Comparison of ENCODE assay signal across 11 cellular contexts in the genomic region with DNA sequence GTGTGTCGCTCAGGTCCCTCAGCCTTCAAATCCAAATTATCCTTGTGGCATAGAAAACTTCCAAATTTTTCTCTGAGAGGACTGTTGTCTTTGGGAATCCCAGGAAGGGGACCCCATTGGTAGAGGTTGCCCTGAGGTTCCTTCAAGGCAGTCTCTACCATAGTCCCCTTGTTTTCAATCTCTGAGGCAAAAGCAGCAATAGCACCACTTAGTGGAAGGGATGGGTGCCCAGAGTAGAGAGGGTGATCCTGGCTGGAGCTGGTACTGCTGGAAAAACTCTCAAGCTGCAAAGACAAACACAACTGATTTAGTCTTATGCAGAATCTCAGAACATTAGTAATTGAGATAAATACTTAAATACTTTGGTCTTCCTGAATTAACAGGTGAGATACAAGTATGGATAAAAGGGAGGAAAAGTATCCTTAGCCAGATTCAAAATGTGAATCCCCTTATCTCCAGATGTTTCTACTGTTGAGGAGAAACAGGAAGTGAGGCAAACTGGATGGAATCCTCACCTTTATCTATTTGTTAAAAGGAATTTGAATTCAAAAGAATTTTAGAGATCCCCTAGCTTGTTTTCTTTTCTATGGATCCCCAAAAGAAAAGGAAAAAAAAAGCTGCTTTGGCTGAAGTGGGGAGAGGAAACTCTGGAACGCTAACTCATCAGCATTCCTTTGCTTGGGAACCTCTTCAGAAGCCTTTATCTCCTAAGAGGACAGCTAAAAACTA. TPM values are rescaled to one million over a fixed set of nuclear protein-coding genes. Genes with fewer than 3 reads are reported as not detected.
DNase-seq lines count a peak whose midpoint lies in the region; ATAC-seq and TF ChIP-seq lines count a peak whose summit lies in the region.
"Had no signal": no experiment of that assay in that cellular context is flagged by ENCODE, and none has a peak within 500 bp of the region (broad histone marks: within the 10 kb centered on the region; RNA-seq: fewer than 3 reads in every experiment).

No MANE protein-coding gene starts in this region.

- 97% methylated on average over 2 of the region's 2 CpGs for WGBS in mammary epithelial cell (ENCODE audit: low coverage, missing lambda C conversion rate)
- WGBS in mesenchymal stem cell: 100% methylated on average over 1 of the region's 2 CpGs

- H2BK120ac ChIP-seq in mesenchymal stem cell (ENCODE audit: low read depth, low read length): no peak overlapping the region

- peaks cover 11% of the 10 kb centered on the region for H3K79me1 ChIP-seq in mesenchymal stem cell (replicated peaks; ENCODE audit: low read length, poor library complexity, severe bottlenecking)

- H4K20me1 ChIP-seq in mammary epithelial cell (ENCODE audit: insufficient read depth, low read length) (no peaks in the 10 kb centered on the region), OCI-LY7 (ENCODE audit: insufficient read depth, low read length) (peaks cover 4% of the 10 kb centered on the region; the same call in 1 of the 2 replicates)

- peaks cover 66% of the 10 kb centered on the region for H3K36me3 Mint-ChIP-seq in MCF 10A (ENCODE audit: insufficient read depth, unreplicated experiment)
- peaks cover 80% of the 10 kb centered on the region for H3K36me3 Mint-ChIP-seq in activated T-cell treated with anti-CD3 and anti-CD28 coated beads, Interleukin-2, amount 50 U/mL, for 24 hours (ENCODE audit: low read depth)

- H3K9me2 ChIP-seq in OCI-LY7 (ENCODE audit: insufficient read depth, low read length): no peaks in the 10 kb centered on the region

- H2AFZ ChIP-seq in mammary epithelial cell (ENCODE audit: low read depth, low read length) (no peak overlapping the region), OCI-LY7 (ENCODE audit: low read length) (no peak overlapping the region), mesenchymal stem cell (ENCODE audit: low read depth, low read length) (no peak overlapping the region)

- no peak overlapping the region for H3K18ac ChIP-seq in mesenchymal stem cell (ENCODE audit: low read depth in 1 of 2, low read length in 2 of 2)

- BruUV-seq in mammary epithelial cell (replicated peaks; lab: Mats Ljungman, UMichigan): no TSS peak
- BruUV-seq in MCF 10A (replicated peaks; lab: Mats Ljungman, UMichigan): no TSS peak
- BruUV-seq in OCI-LY7 (replicated peaks; lab: Mats Ljungman, UMichigan): no TSS peak

- H3K79me2 ChIP-seq in mammary epithelial cell (ENCODE audit: insufficient read depth, low read length) (peaks cover 60% of the 10 kb centered on the region), OCI-LY7 (ENCODE audit: insufficient read depth, low read depth, low read length) (peaks cover 3% of the 10 kb centered on the region; the same call in 1 of the 2 replicates)

- H3K9me3 ChIP-seq in mammary epithelial cell (replicated peaks; ENCODE audit: insufficient read depth, low read length): no peaks in the 10 kb centered on the region
- no peaks in the 10 kb centered on the region for H3K9me3 ChIP-seq in OCI-LY7 (ENCODE audit: low read length)
- no peaks in the 10 kb centered on the region for H3K9me3 ChIP-seq in mesenchymal stem cell (ENCODE audit: control insufficient read depth, low read length)

- POLR2A ChIA-PET in MCF 10A (lab: Yijun Ruan, JAX): interaction anchor here (1.1 to 1.2 kb wide), 2 partner anchors 12 to 14 kb away, joined by 3 to 4 read pairs; a partner anchor contains a TSS
- POLR2A ChIA-PET in OCI-LY7 (lab: Charles Lee): interaction anchor here (0.6 to 1.5 kb wide), 2 partner anchors 12 to 34 kb away, joined by 3 to 4 read pairs; no protein-coding TSS in a partner anchor

- no peak overlapping the region for H3K4ac ChIP-seq in mesenchymal stem cell (ENCODE audit: low read depth in 1 of 2, low read length in 2 of 2)

- CTCF ChIA-PET in mammary epithelial cell (lab: Charles Lee; ENCODE audit: low non-redundant PET) (interaction anchor here (0.6 to 0.8 kb wide), 2 partner anchors 14 to 93 kb away, joined by 3 to 15 read pairs; no protein-coding TSS in a partner anchor), MCF 10A (lab: Yijun Ruan, JAX) (interaction anchor here (0.6 to 1.6 kb wide), 7 partner anchors 12 to 198 kb away, joined by 3 to 4 read pairs (median 3); no protein-coding TSS in a partner anchor), OCI-LY7 (lab: Charles Lee; ENCODE audit: unreplicated experiment) (no interaction called here)

- H4K8ac ChIP-seq in mesenchymal stem cell (ENCODE audit: low read length): no peak overlapping the region

- H3K4me1 ChIP-seq in mammary epithelial cell (ENCODE audit: insufficient read depth, low read length): peaks cover 15% of the 10 kb centered on the region
- no peaks in the 10 kb centered on the region for H3K4me1 ChIP-seq in OCI-LY7 (ENCODE audit: insufficient read depth, low read length, poor library complexity, severe bottlenecking)
- H3K4me1 ChIP-seq in foreskin keratinocyte: peaks cover 24% of the 10 kb centered on the region
- H3K4me1 ChIP-seq in mesenchymal stem cell (ENCODE audit: control insufficient read depth, insufficient read depth, low read depth, low read length): no peaks in the 10 kb centered on the region

- H3K9ac ChIP-seq in mammary epithelial cell (ENCODE audit: insufficient read depth, low read length) (no peak overlapping the region), mesenchymal stem cell (ENCODE audit: low read length) (no peak overlapping the region)

- no peaks in the 10 kb centered on the region for H3K4me1 Mint-ChIP-seq in MCF 10A (ENCODE audit: insufficient read depth, unreplicated experiment)
- peaks cover 11% of the 10 kb centered on the region for H3K4me1 Mint-ChIP-seq in activated T-cell treated with anti-CD3 and anti-CD28 coated beads, Interleukin-2, amount 50 U/mL, for 24 hours (ENCODE audit: low read depth)

- no peaks in the 10 kb centered on the region for H3K27me3 Mint-ChIP-seq in MCF 10A (ENCODE audit: insufficient read depth, unreplicated experiment)
- no peaks in the 10 kb centered on the region for H3K27me3 Mint-ChIP-seq in activated T-cell treated with anti-CD3 and anti-CD28 coated beads, Interleukin-2, amount 50 U/mL, for 24 hours
- H3K27me3 Mint-ChIP-seq: activated CD4-positive, alpha-beta memory T cell treated with anti-CD3 and anti-CD28 coated beads, Interleukin-2, amount 10 ng/mL, durations not matched to agents 7 days and 5 days had no signal

- no peak overlapping the region for H4K91ac ChIP-seq in mesenchymal stem cell (ENCODE audit: low read length)

- peak; percentile 32 to 49 for TF ChIP-seq CTCF in mammary epithelial cell (conservative IDR thresholded peaks at IDR 0.05 in 1 of 2, IDR thresholded peaks at IDR 0.05 in 1 of 2; ENCODE audit: extremely low read depth in 1 of 2, insufficient read depth in 1 of 2, low read depth in 1 of 2, low read length in 2 of 2)
- TF ChIP-seq CTCF in MCF 10A (IDR thresholded peaks at IDR 0.05; ENCODE audit: unreplicated experiment): no peak
- peak; percentile 70 for TF ChIP-seq CTCF in OCI-LY7 (conservative IDR thresholded peaks at IDR 0.05; ENCODE audit: low read length)
- peak; percentile 54 for TF ChIP-seq CTCF in foreskin keratinocyte (conservative IDR thresholded peaks at IDR 0.05)

- no peak for ATAC-seq in foreskin keratinocyte

- no peak overlapping the region for H2AK5ac ChIP-seq in mesenchymal stem cell (ENCODE audit: low read length, severe bottlenecking)

- H3K4me2 ChIP-seq in mammary epithelial cell (ENCODE audit: insufficient read depth, low read depth, low read length): no peak overlapping the region
- H3K4me2 ChIP-seq in OCI-LY7 (ENCODE audit: low read length): no peak overlapping the region
- H3K4me2 ChIP-seq in mesenchymal stem cell (ENCODE audit: low read length, poor library complexity, severe bottlenecking): no peak overlapping the region

- no peaks in the 10 kb centered on the region for H3K27me3 ChIP-seq in mammary epithelial cell (ENCODE audit: insufficient read depth, low read length)
- H3K27me3 ChIP-seq in foreskin keratinocyte: no peaks in the 10 kb centered on the region
- H3K27me3 ChIP-seq in mesenchymal stem cell (ENCODE audit: control insufficient read depth in 1 of 2, insufficient read depth in 1 of 2, low read length in 2 of 2): no peaks in the 10 kb centered on the region

- H3K14ac ChIP-seq in mesenchymal stem cell (ENCODE audit: low read length in 2 of 2): no peak overlapping the region

- no peak overlapping the region for H3K27ac Mint-ChIP-seq in MCF 10A (ENCODE audit: low read depth, unreplicated experiment)
- H3K27ac Mint-ChIP-seq in activated T-cell treated with anti-CD3 and anti-CD28 coated beads, Interleukin-2, amount 50 U/mL, for 24 hours: no peak overlapping the region
- H3K27ac Mint-ChIP-seq: activated CD4-positive, alpha-beta memory T cell treated with anti-CD3 and anti-CD28 coated beads, Interleukin-2, amount 10 ng/mL, durations not matched to agents 7 days and 5 days had no signal

- dilution Hi-C loops in mammary epithelial cell (cut with HindIII; ENCODE audit: low sequenced_read_pairs): no loop called here

- peaks cover 33% of the 10 kb centered on the region for H3K36me3 ChIP-seq in mammary epithelial cell (ENCODE audit: insufficient read depth, low read length)
- H3K36me3 ChIP-seq in OCI-LY7 (ENCODE audit: insufficient read depth, low read length): peaks cover 93% of the 10 kb centered on the region
- H3K36me3 ChIP-seq in mesenchymal stem cell (ENCODE audit: control insufficient read depth in 1 of 2, insufficient read depth in 2 of 2, low read depth in 1 of 2, low read length in 2 of 2): peaks cover 22 to 77% of the 10 kb centered on the region in 2 experiments

- no peak overlapping the region for H3K23ac ChIP-seq in mesenchymal stem cell (ENCODE audit: low read length in 2 of 2)

- H2BK15ac ChIP-seq in mesenchymal stem cell (ENCODE audit: low read depth, poor library complexity, severe bottlenecking): no peak overlapping the region

- H3K27ac ChIP-seq in mammary epithelial cell (ENCODE audit: insufficient read depth, low read depth, low read length) (no peak overlapping the region), OCI-LY7 (ENCODE audit: low read depth, low read length, poor library complexity, severe bottlenecking) (no peak overlapping the region), foreskin keratinocyte (peak overlapping the region; percentile 10), mesenchymal stem cell (ENCODE audit: low read length, poor library complexity, severe bottlenecking) (no peak overlapping the region)

- H3K4me3 Mint-ChIP-seq in MCF 10A (ENCODE audit: unreplicated experiment): no peak overlapping the region
- no peak overlapping the region for H3K4me3 Mint-ChIP-seq in activated T-cell treated with anti-CD3 and anti-CD28 coated beads, Interleukin-2, amount 50 U/mL, for 24 hours
- H3K4me3 Mint-ChIP-seq: activated CD4-positive, alpha-beta memory T cell treated with anti-CD3 and anti-CD28 coated beads, Interleukin-2, amount 10 ng/mL, durations not matched to agents 7 days and 5 days had no signal

- H3K4me3 ChIP-seq in mammary epithelial cell (replicated peaks in 1 of 3; ENCODE audit: insufficient read depth in 1 of 3, low read depth in 2 of 3, low read length in 3 of 3) (no peak overlapping the region), OCI-LY7 (ENCODE audit: low read depth, low read length, poor library complexity, severe bottlenecking) (no peak overlapping the region), mesenchymal stem cell (ENCODE audit: insufficient read depth in 1 of 2, low read depth in 1 of 2, low read length in 2 of 2) (no peak overlapping the region)

- intact Hi-C loops in mammary epithelial cell (cut with micrococcal nuclease) (no loop called here), MCF 10A (cut with micrococcal nuclease) (no loop called here), OCI-LY7 (cut with micrococcal nuclease; ENCODE audit: unreplicated experiment) (no loop called here)

- in situ Hi-C loops in mammary epithelial cell (cut with MboI; ENCODE audit: low sequenced_read_pairs in 2 of 2): loop anchor here in 1 of 2 donors (10.0 kb wide), 1 partner anchor 139 kb away; no protein-coding TSS in a partner anchor

- no peaks in the 10 kb centered on the region for H3K9me3 Mint-ChIP-seq in MCF 10A (ENCODE audit: unreplicated experiment)
- no peaks in the 10 kb centered on the region for H3K9me3 Mint-ChIP-seq in activated T-cell treated with anti-CD3 and anti-CD28 coated beads, Interleukin-2, amount 50 U/mL, for 24 hours
- H3K9me3 Mint-ChIP-seq: activated CD4-positive, alpha-beta memory T cell treated with anti-CD3 and anti-CD28 coated beads, Interleukin-2, amount 10 ng/mL, durations not matched to agents 7 days and 5 days had no signal

- no peak overlapping the region for H2BK12ac ChIP-seq in mesenchymal stem cell (ENCODE audit: low read length in 2 of 2)

- no peak overlapping the region for H2BK5ac ChIP-seq in mesenchymal stem cell (ENCODE audit: low read depth, low read length, poor library complexity, severe bottlenecking)

- no peak for DNase-seq in mammary epithelial cell
- DNase-seq in MCF 10A (ENCODE audit: unreplicated experiment): no peak
- peak; percentile 27 for DNase-seq in OCI-LY7 (ENCODE audit: low spot score)
- peak in 1 of 2 donors; percentile 19 for DNase-seq in foreskin keratinocyte
- DNase-seq in retina: no peak
- no peak for DNase-seq in activated T-cell treated with anti-CD3 and anti-CD28 coated beads, Interleukin-2, amount 50 U/mL, for 24 hours
- DNase-seq in mesenchymal stem cell: no peak
- no peak for DNase-seq in activated gamma-delta T cell treated with Interleukin-2 at 50 U/mL for 16 hours
- DNase-seq: activated CD4-positive, alpha-beta memory T cell treated with anti-CD3 and anti-CD28 coated beads, Interleukin-2, amount 10 ng/mL, durations not matched to agents 7 days and 5 days; GF-D8; stimulated activated CD4-positive, alpha-beta T cell treated with anti-CD3 and anti-CD28 coated beads, Interleukin-2, amount 100 ng/mL, for 48 hours had no signal

RNA-seq across cellular contexts. Expression of a gene that starts 13.4 kb away (rescaled TPM):
- total RNA-seq in mammary epithelial cell (10 to 100 TPM; 14.8 to 15.9 TPM), MCF 10A (2022) (11.3 and 12.9 TPM in 2 replicates), OCI-LY7 (2022) (24.4 and 24.9 TPM in 2 replicates), foreskin keratinocyte (18.8 and 19.2 TPM in 2 replicates)
- polyA plus RNA-seq in mammary epithelial cell (17.4 TPM), foreskin keratinocyte (4.9 and 5.7 TPM in 2 replicates)
- polyA minus RNA-seq in mammary epithelial cell: 49.8 TPM
- total RNA-seq in OCI-LY7 (2014; rRNA removed; shearing (Covaris generic)): 12.8 and 15.7 TPM in 2 replicates
- 9.3 TPM for polyA plus RNA-seq in mesenchymal stem cell (2013, experiment 1 of 2)
- polyA plus RNA-seq in mesenchymal stem cell (2013, experiment 2 of 2): 9.1 TPM

RNA-seq across cellular contexts. Expression of a gene that starts 47.4 kb away (rescaled TPM):
- total RNA-seq in mammary epithelial cell (under 1 TPM in 1 of 2 donors, not detected in 1; 0.50 TPM), MCF 10A (2022) (not detected in 2 replicates), OCI-LY7 (2022) (1.7 TPM in 1 of 2 replicates, not detected in the other), foreskin keratinocyte (0.25 TPM in 1 of 2 replicates, not detected in the other)
- polyA plus RNA-seq in mammary epithelial cell (0.39 TPM), foreskin keratinocyte (0.25 and 0.37 TPM in 2 replicates)
- not detected for polyA minus RNA-seq in mammary epithelial cell
- 2.7 and 2.9 TPM in 2 replicates for total RNA-seq in OCI-LY7 (2014; rRNA removed; shearing (Covaris generic))
- polyA plus RNA-seq in mesenchymal stem cell (2013, experiment 1 of 2): not detected
- not detected for polyA plus RNA-seq in mesenchymal stem cell (2013, experiment 2 of 2)

RNA-seq across cellular contexts. Expression of a gene that starts 58.0 kb away (rescaled TPM):
- not detected for total RNA-seq in mammary epithelial cell
- polyA plus RNA-seq in mammary epithelial cell: not detected
- polyA minus RNA-seq in mammary epithelial cell: not detected
- total RNA-seq in MCF 10A (2022): not detected in 2 replicates
- total RNA-seq in OCI-LY7 (2014; rRNA removed; shearing (Covaris generic)): not detected in 2 replicates
- not detected in 2 replicates for total RNA-seq in OCI-LY7 (2022)
- total RNA-seq in foreskin keratinocyte: not detected in 2 replicates
- not detected in 2 replicates for polyA plus RNA-seq in foreskin keratinocyte
- polyA plus RNA-seq in mesenchymal stem cell (2013, experiment 1 of 2): not detected
- polyA plus RNA-seq in mesenchymal stem cell (2013, experiment 2 of 2): not detected
- total RNA-seq: activated CD4-positive, alpha-beta memory T cell treated with anti-CD3 and anti-CD28 coated beads, Interleukin-2, amount 10 ng/mL, durations not matched to agents 7 days and 5 days had no signal
